Comparison of ENCODE assay signal across 24 cellular contexts in the genomic region with DNA sequence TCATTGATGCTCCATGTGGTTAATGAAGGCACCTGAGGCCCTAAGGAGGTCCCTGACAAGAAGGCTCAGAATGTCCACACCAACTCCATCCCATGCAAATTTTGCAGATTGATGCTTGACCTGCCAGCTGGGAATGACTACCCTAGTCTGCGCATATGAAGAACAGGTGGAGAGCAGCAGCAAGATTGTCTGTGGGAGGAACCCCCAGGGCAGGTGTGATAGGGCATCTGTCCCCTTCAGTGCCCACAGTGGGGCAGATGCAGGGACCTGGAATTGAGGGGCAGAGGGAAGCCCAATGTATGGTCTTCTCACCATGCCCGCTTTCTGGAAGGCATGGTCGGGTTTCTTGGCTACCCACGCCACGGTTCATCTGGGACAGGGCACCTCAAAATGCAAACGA.
"Had no signal": no experiment of that assay in that cellular context is flagged by ENCODE, and none has a peak within 500 bp of the region (broad histone marks: within the 10 kb centered on the region; RNA-seq: fewer than 3 reads in every experiment).

No MANE protein-coding gene starts in this region.

- H3K9me3 ChIP-seq: breast epithelium, left ventricle myocardium inferior, mucosa of descending colon, neutrophil, right lobe of liver had no signal

- H3K27ac ChIP-seq: breast epithelium, epithelial cell of prostate, left ventricle myocardium inferior, neutrophil, right lobe of liver, SK-N-MC had no signal

- DNase-seq: activated CD4-positive, alpha-beta T cell treated with anti-CD3 and anti-CD28 coated beads, Interleukin-2, amount 50 U/mL, for 1 hour; activated CD8-positive, alpha-beta T cell treated with anti-CD3 and anti-CD28 coated beads for 36 hours; activated gamma-delta T cell treated with Interleukin-2 at 50 U/mL for 16 hours; activated T-cell treated with anti-CD3 and anti-CD28 coated beads, Interleukin-2, amount 50 U/mL, for 1 hour; dermis blood vessel endothelial cell; effector CD4-positive, alpha-beta T cell; left ventricle myocardium inferior; mesendoderm; mucosa of descending colon; nephron progenitor cell; stimulated activated CD4-positive, alpha-beta T cell treated with anti-CD3 and anti-CD28 coated beads, Interleukin-2, amount 100 ng/mL, for 48 hours; substantia nigra; T1000 had no signal

- H3K4me3 ChIP-seq: breast epithelium, left ventricle myocardium inferior, lung, mucosa of descending colon, right lobe of liver, SK-N-MC had no signal

- H3K36me3 ChIP-seq: breast epithelium, left ventricle myocardium inferior, neutrophil, right lobe of liver had no signal

- H3K4me1 ChIP-seq: breast epithelium, left ventricle myocardium inferior had no signal

- H3K27me3 Mint-ChIP-seq: activated CD8-positive, alpha-beta T cell treated with anti-CD3 and anti-CD28 coated beads for 36 hours; central memory CD8-positive, alpha-beta T cell; stimulated activated naive CD8-positive, alpha-beta T cell treated with anti-CD3 and anti-CD28 coated beads, Interleukin-15, Interleukin-2, amounts not matched to agents 100 ng/mL and 50 ng/mL, for 24 hours had no signal

- H3K27me3 ChIP-seq: breast epithelium, neutrophil, right lobe of liver had no signal

- H3K4me1 Mint-ChIP-seq: central memory CD8-positive, alpha-beta T cell had no signal

- H3K9me3 Mint-ChIP-seq: activated CD8-positive, alpha-beta T cell treated with anti-CD3 and anti-CD28 coated beads for 36 hours; activated naive CD4-positive, alpha-beta T cell treated with anti-CD3 and anti-CD28 coated beads, Interleukin-2, amount 50 U/mL, for 72 hours; activated T-helper 1 cell treated with anti-CD3 and anti-CD28 coated beads, Interleukin-12 subunit alpha, Interleukin-12 subunit beta, Interleukin-2, Interleukin-4 antibody, amounts not matched to agents 30 ng/mL and 10 ng/mL and 1 ng/mL, durations not matched to agents 14 hours and 24 hours and 36 hours; central memory CD8-positive, alpha-beta T cell; stimulated activated naive CD8-positive, alpha-beta T cell treated with anti-CD3 and anti-CD28 coated beads, Interleukin-15, Interleukin-2, amounts not matched to agents 100 ng/mL and 50 ng/mL, for 24 hours; T-helper 1 cell treated with Interleukin-12 subunit alpha and Interleukin-12 subunit beta and Interleukin-4 antibody, amounts not matched to agents 30 μg/mL and 1 μg/mL, for 36 hours had no signal

- ATAC-seq: activated CD8-positive, alpha-beta T cell treated with anti-CD3 and anti-CD28 coated beads for 36 hours; activated naive CD4-positive, alpha-beta T cell treated with anti-CD3 and anti-CD28 coated beads, Interleukin-2, amount 50 U/mL, for 72 hours; mucosa of descending colon; right lobe of liver had no signal

- H3K4me3 Mint-ChIP-seq: activated CD8-positive, alpha-beta T cell treated with anti-CD3 and anti-CD28 coated beads for 36 hours; activated T-helper 1 cell treated with anti-CD3 and anti-CD28 coated beads, Interleukin-12 subunit alpha, Interleukin-12 subunit beta, Interleukin-2, Interleukin-4 antibody, amounts not matched to agents 30 ng/mL and 10 ng/mL and 1 ng/mL, durations not matched to agents 14 hours and 24 hours and 36 hours; central memory CD8-positive, alpha-beta T cell; nephron progenitor cell; stimulated activated naive CD8-positive, alpha-beta T cell treated with anti-CD3 and anti-CD28 coated beads, Interleukin-15, Interleukin-2, amounts not matched to agents 100 ng/mL and 50 ng/mL, for 24 hours; T-helper 1 cell treated with Interleukin-12 subunit alpha and Interleukin-12 subunit beta and Interleukin-4 antibody, amounts not matched to agents 30 μg/mL and 1 μg/mL, for 36 hours had no signal

- H3K36me3 Mint-ChIP-seq: activated naive CD4-positive, alpha-beta T cell treated with anti-CD3 and anti-CD28 coated beads, Interleukin-2, amount 50 U/mL, for 72 hours had no signal

- H3K27ac Mint-ChIP-seq: activated CD8-positive, alpha-beta T cell treated with anti-CD3 and anti-CD28 coated beads for 36 hours; activated T-helper 1 cell treated with anti-CD3 and anti-CD28 coated beads, Interleukin-12 subunit alpha, Interleukin-12 subunit beta, Interleukin-2, Interleukin-4 antibody, amounts not matched to agents 30 ng/mL and 10 ng/mL and 1 ng/mL, durations not matched to agents 14 hours and 24 hours and 36 hours; stimulated activated naive CD8-positive, alpha-beta T cell treated with anti-CD3 and anti-CD28 coated beads, Interleukin-15, Interleukin-2, amounts not matched to agents 100 ng/mL and 50 ng/mL, for 24 hours; T-helper 1 cell treated with Interleukin-12 subunit alpha and Interleukin-12 subunit beta and Interleukin-4 antibody, amounts not matched to agents 30 μg/mL and 1 μg/mL, for 36 hours had no signal
